8 cellular contexts compared by ENCODE assay signal in the genomic region with DNA sequence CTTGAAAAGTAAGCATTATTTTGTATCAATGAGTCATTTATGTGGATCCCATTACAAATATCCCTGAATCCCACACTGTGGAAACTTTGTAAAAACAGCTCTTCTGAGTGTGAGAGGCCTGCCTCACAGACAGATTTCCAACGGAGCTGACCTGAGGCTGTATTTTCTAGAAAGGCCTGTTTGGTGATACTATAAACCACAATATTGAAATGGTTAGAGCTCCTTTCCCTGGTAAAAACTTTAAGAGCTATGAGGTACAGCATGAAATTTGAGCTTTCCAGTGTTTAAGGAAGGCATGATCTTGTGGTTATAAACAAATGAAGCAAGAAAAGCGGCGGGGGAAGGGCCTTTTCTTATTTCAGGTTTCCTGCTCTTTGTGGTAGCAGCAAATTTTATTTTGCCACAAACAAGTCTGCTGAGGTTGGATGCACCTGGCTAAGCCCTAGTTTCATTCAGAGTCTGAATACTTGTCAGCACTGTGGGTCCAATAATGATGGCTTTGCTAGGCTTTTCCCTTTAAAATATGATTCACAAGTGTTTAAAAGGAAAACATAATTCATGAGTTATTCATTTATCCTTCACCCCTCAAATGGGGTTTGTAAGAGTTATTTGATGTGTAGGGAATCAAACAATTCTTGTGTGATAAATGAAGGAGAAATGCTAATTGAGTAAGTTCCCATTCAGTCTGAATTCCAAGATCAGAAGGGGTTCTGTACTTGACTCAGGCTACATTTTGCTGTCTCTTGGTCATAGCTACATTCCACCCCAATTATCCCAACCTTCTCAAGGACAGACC.
DNase-seq lines count a peak whose midpoint lies in the region; ATAC-seq and TF ChIP-seq lines count a peak whose summit lies in the region.

No MANE protein-coding gene starts in this region.

- peak; percentile 93 for ATAC-seq in GM21619 (IDR thresholded peaks at IDR 0.05; ENCODE audit: unreplicated experiment)

- no peaks in the 10 kb centered on the region for H3K27me3 Mint-ChIP-seq in chondrocyte (ENCODE audit: low read depth)

- H3K27ac Mint-ChIP-seq in chondrocyte (ENCODE audit: unreplicated experiment) = peak overlapping the region; percentile 80

- TF ChIP-seq CTCF in chondrocyte (IDR thresholded peaks at IDR 0.05) = no peak

- no peak overlapping the region for H3K4me3 Mint-ChIP-seq in chondrocyte (ENCODE audit: unreplicated experiment)

- DNase-seq in GM03348 (ENCODE audit: low spot score) = peak; percentile 29
- peak; percentile 82 for DNase-seq in HT1080 (ENCODE audit: low read depth)
- no peak for DNase-seq in chondrocyte (ENCODE audit: low spot score)
- DNase-seq in NCI-H1436 (lab: John Stamatoyannopoulos, UW) = no peak
- no peak for DNase-seq in ACHN
- DNase-seq in NCI-H446 (lab: John Stamatoyannopoulos, UW) = no peak
- no peak for DNase-seq in activated CD4-positive, CD25-positive, alpha-beta regulatory T cell treated with anti-CD3 and anti-CD28 coated beads, Interleukin-2, amount 50 U/mL, for 72 hours

- no peaks in the 10 kb centered on the region for H3K36me3 Mint-ChIP-seq in chondrocyte (ENCODE audit: low read depth)

- in situ Hi-C loops in ACHN (cut with HindIII; ENCODE audit: low pct_ligation_motif_present, low pct_unique_long_range_greater_than_20kb, low sequenced_read_pairs) = no loop called here

- no peaks in the 10 kb centered on the region for H3K9me3 Mint-ChIP-seq in chondrocyte (ENCODE audit: low read depth)

- H3K4me1 Mint-ChIP-seq in chondrocyte (ENCODE audit: low read depth) = peaks cover 25% of the 10 kb centered on the region

Comparison
In these comparisons a context has a peak if more than half of its experiments do, and no peak if none do; other contexts are left out.
1. DNase-seq: peak in GM03348 (single experiment) and HT1080 (single experiment); none in chondrocyte (single experiment), NCI-H1436 (single experiment), ACHN (single experiment), NCI-H446 (0 of 2) and activated CD4-positive, CD25-positive, alpha-beta regulatory T cell treated with anti-CD3 and anti-CD28 coated beads, Interleukin-2, amount 50 U/mL, for 72 hours (single experiment).